In genomic region chr9:137135154-137135553, GRCh38 we compare ENCODE assay signal across 12 cellular contexts. TPM values are rescaled to one million over a fixed set of nuclear protein-coding genes. Genes with fewer than 3 reads are reported as not detected.
"Had no signal": no experiment of that assay in that cellular context is flagged by ENCODE, and none has a peak within 500 bp of the region (broad histone marks: within the 10 kb centered on the region; RNA-seq: fewer than 3 reads in every experiment).

No MANE protein-coding gene starts in this region.

RNA-seq across cellular contexts. Expression of gene GRIN1, which starts 3.8 kb away (rescaled TPM):
- total RNA-seq: PC-9, Peyer's patch, Right ventricle myocardium inferior, Right ventricle myocardium superior, RPMI7951, SJSA1, T-cell had no signal
- polyA plus RNA-seq: SK-N-SH had no signal

RNA-seq across cellular contexts. Expression of gene LRRC26, which starts 34.7 kb away (rescaled TPM):
- total RNA-seq: OCI-LY7, Right ventricle myocardium inferior, Right ventricle myocardium superior, RPMI7951, SJSA1, T-cell had no signal
- polyA plus RNA-seq: SK-N-SH had no signal

RNA-seq across cellular contexts. Expression of gene TMEM210, which starts 36.7 kb away (rescaled TPM):
- total RNA-seq: OCI-LY7, PC-3, Peyer's patch, Right ventricle myocardium inferior, Right ventricle myocardium superior, RPMI7951, SJCRH30, SJSA1, SK-MEL-5, T-cell had no signal
- polyA plus RNA-seq: SK-N-SH had no signal
